In the genomic region with DNA sequence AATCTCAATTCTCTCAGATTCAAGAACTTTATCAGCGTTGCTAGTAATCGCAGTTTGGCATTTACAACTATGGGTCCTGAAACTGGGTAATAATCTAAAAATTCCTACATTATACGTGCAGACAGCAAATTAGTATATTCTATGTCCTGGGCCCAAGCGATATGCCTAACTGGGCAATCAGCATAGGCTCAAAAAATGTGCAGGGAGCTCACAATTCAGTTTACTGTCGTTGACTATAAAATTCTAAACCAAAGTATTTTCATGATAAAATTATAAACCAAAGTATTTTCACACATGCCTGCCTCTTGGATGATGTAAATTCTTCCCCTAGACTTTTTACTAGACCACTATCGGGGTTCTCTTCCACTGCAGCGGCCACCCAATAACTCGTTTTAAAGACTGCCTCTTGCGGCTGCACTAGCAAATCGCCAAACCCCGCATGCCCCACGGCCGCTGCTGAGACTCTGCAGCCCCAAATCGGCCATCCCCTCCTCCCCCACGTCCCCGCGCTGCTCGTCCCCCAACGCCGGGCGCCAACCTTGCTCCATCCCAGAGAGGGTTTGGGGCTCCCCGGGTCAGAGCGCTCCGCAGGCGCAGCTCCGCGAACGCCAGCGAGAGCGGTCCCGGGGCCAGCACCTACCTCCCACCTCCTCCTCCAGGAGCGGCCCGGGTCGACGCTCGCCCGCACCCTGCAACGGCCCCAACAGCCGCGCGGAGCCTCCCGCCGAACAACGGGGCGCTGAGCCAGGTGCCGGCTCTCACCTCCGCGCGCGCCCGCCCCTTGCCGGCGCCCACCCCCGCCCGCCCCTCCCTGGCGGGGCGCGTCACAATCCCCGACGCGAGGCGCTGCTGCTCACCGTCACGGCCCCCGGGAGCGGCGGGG, we compare ENCODE assay signal across 8 cellular contexts. TPM values are rescaled to one million over a fixed set of nuclear protein-coding genes. Genes with fewer than 3 reads are reported as not detected.
DNase-seq lines count a peak whose midpoint lies in the region; ATAC-seq, FAIRE-seq and TF ChIP-seq lines count a peak whose summit lies in the region.

No MANE protein-coding gene starts in this region.

- no TSS peak for BruUV-seq in endothelial cell of umbilical vein (replicated peaks; lab: Mats Ljungman, UMichigan)

- peak overlapping the region; percentile 99 for H3K27ac Mint-ChIP-seq in T-helper 17 cell

- no peaks in the 10 kb centered on the region for H3K36me3 ChIP-seq in DND-41 (ENCODE audit: insufficient read depth, low read length)
- 0 out of 2 replicates have a peak, but pooled peaks cover 2% of the 10 kb centered on the region for H3K36me3 ChIP-seq in Karpas-422 (ENCODE audit: insufficient read depth, low read length)
- H3K36me3 ChIP-seq in endothelial cell of umbilical vein (ENCODE audit: control insufficient read depth in 2 of 2, extremely low read depth in 1 of 2, insufficient read depth in 2 of 2, low read length in 2 of 2), result no peaks in the 10 kb centered on the region
- no peaks in the 10 kb centered on the region for H3K36me3 ChIP-seq in muscle layer of colon (ENCODE audit: insufficient read depth, low read length)
- no peaks in the 10 kb centered on the region for H3K36me3 ChIP-seq in tibial nerve

- no peak for DNase-seq in DND-41
- DNase-seq in Karpas-422, result peak; percentile 80
- no peak for DNase-seq in T-helper 17 cell
- DNase-seq in endothelial cell of umbilical vein (ENCODE audit: low read depth, low spot score), result peak; percentile 50
- peak; percentile 32 to 41 for DNase-seq in tibial nerve (ENCODE audit: low spot score in 2 of 2)
- DNase-seq in NCI-H774 (lab: John Stamatoyannopoulos, UW), result no peak

- peak; percentile 47 for TF ChIP-seq CTCF in DND-41 (IDR thresholded peaks at IDR 0.05; ENCODE audit: borderline replicate concordance, extremely low read depth, low read length, poor library complexity, severe bottlenecking)
- peak; percentile 14 to 50 for TF ChIP-seq CTCF in endothelial cell of umbilical vein (IDR thresholded peaks at IDR 0.05; ENCODE audit: extremely low read depth in 1 of 2, insufficient read depth in 1 of 2, low read depth in 1 of 2, low read length in 2 of 2)
- TF ChIP-seq CTCF in tibial nerve (IDR thresholded peaks at IDR 0.05), result peak in 2 of 5 experiments; percentile 10 to 47

- H4K20me1 ChIP-seq in DND-41 (ENCODE audit: insufficient read depth, low read length) (no peaks in the 10 kb centered on the region), Karpas-422 (ENCODE audit: insufficient read depth, low read depth, low read length) (peaks cover 10% of the 10 kb centered on the region; the same call in 1 of the 2 replicates), endothelial cell of umbilical vein (replicated peaks; ENCODE audit: control insufficient read depth, extremely low read depth, insufficient read depth, low read length) (no peaks in the 10 kb centered on the region)

- peak overlapping the region; percentile 95 for H3K4me3 Mint-ChIP-seq in T-helper 17 cell

- H3K9me3 ChIP-seq in DND-41 (ENCODE audit: insufficient read depth, low read length, severe bottlenecking) (no peaks in the 10 kb centered on the region), Karpas-422 (ENCODE audit: low read length) (no peaks in the 10 kb centered on the region), T-helper 17 cell (ENCODE audit: control insufficient read depth, low read length, poor library complexity, severe bottlenecking) (no peaks in the 10 kb centered on the region), endothelial cell of umbilical vein (replicated peaks; ENCODE audit: control insufficient read depth, insufficient read depth, low read length) (no peaks in the 10 kb centered on the region), muscle layer of colon (ENCODE audit: low read length) (no peaks in the 10 kb centered on the region), tibial nerve (no peaks in the 10 kb centered on the region)

- peaks cover 51% of the 10 kb centered on the region for H3K79me2 ChIP-seq in DND-41 (ENCODE audit: insufficient read depth, low read length)
- peaks cover 52% of the 10 kb centered on the region for H3K79me2 ChIP-seq in Karpas-422 (ENCODE audit: low read length)
- no peaks in the 10 kb centered on the region for H3K79me2 ChIP-seq in endothelial cell of umbilical vein (ENCODE audit: control insufficient read depth, insufficient read depth, low read length)

- H3K9me2 ChIP-seq in Karpas-422 (replicated peaks; ENCODE audit: insufficient read depth, low read length), result no peaks in the 10 kb centered on the region

- ATAC-seq in DND-41 (ENCODE audit: insufficient read depth, low read depth), result no peak; the same call in 2 of the 3 replicates
- peak; percentile 28 for ATAC-seq in GM19463 (IDR thresholded peaks at IDR 0.05; ENCODE audit: unreplicated experiment)
- ATAC-seq in T-helper 17 cell, result no peak

- CTCF ChIA-PET in endothelial cell of umbilical vein (lab: Charles Lee), result interaction anchor here (0.6 to 1.8 kb wide), 8 partner anchors 9 to 545 kb away, joined by 3 to 13 read pairs (median 4); a partner anchor contains a TSS

- H3K4me2 ChIP-seq in DND-41 (ENCODE audit: insufficient read depth, low read length) (peak overlapping the region; percentile 69), Karpas-422 (ENCODE audit: low read depth, low read length, poor library complexity, severe bottlenecking) (peak overlapping the region; percentile 91), endothelial cell of umbilical vein (ENCODE audit: insufficient read depth, low read length) (peak overlapping the region; percentile 72)

- TF ChIP-seq EP300 in tibial nerve (IDR thresholded peaks at IDR 0.05), result no peak

- POLR2A ChIA-PET in endothelial cell of umbilical vein (lab: Charles Lee), result no interaction called here

- peaks cover 52% of the 10 kb centered on the region for H3K4me1 Mint-ChIP-seq in T-helper 17 cell

- no peaks in the 10 kb centered on the region for H3K9me1 ChIP-seq in endothelial cell of umbilical vein (replicated peaks; ENCODE audit: control insufficient read depth, extremely low read depth, insufficient read depth, low read length)

- intact Hi-C loops in endothelial cell of umbilical vein (cut with micrococcal nuclease), result loop anchor here (1.0 to 2.0 kb wide), 2 partner anchors 68 to 389 kb away; a partner anchor contains a TSS

- H3K4me3 ChIP-seq in DND-41 (ENCODE audit: low read depth in 1 of 2, low read length in 2 of 2) (peak overlapping the region; percentile 70 to 73), Karpas-422 (ENCODE audit: low read length) (peak overlapping the region; percentile 90), endothelial cell of umbilical vein (replicated peaks in 1 of 3; ENCODE audit: insufficient read depth in 1 of 3, low read depth in 1 of 3, low read length in 3 of 3) (peak overlapping the region; percentile 45 to 68 (median 49)), muscle layer of colon (ENCODE audit: low read depth in 1 of 2, low read length in 2 of 2) (peak overlapping the region; percentile 63 to 64), tibial nerve (peak overlapping the region; percentile 66 to 87 (median 78))

- no peaks in the 10 kb centered on the region for H3K27me3 Mint-ChIP-seq in T-helper 17 cell

- H3K27ac ChIP-seq in DND-41 (ENCODE audit: low read length) (peak overlapping the region; percentile 82), Karpas-422 (ENCODE audit: low read length) (no peak overlapping the region), endothelial cell of umbilical vein (ENCODE audit: insufficient read depth, low read depth, low read length) (no peak overlapping the region), muscle layer of colon (ENCODE audit: low read depth, low read length) (peak overlapping the region; percentile 48), tibial nerve (peak overlapping the region; percentile 57 to 91 (median 86))

- no peak for TF ChIP-seq POLR2A in endothelial cell of umbilical vein (IDR thresholded peaks at IDR 0.05; ENCODE audit: low read depth, low read length)
- TF ChIP-seq POLR2A in tibial nerve (IDR thresholded peaks at IDR 0.05), result no peak

- dilution Hi-C loops in endothelial cell of umbilical vein (cut with MboI; ENCODE audit: extremely low pct_ligation_motif_present, low sequenced_read_pairs), result no loop called here

- WGBS in tibial nerve, 2 donors, result 4% methylated on average over 24 to 25 of the region's 67 CpGs

- peak overlapping the region; percentile 80 for H2AFZ ChIP-seq in DND-41 (ENCODE audit: low read depth, low read length)
- peak overlapping the region; percentile 75; the same call in 1 of the 2 replicates for H2AFZ ChIP-seq in Karpas-422 (ENCODE audit: low read length)
- peak overlapping the region; percentile 95 for H2AFZ ChIP-seq in endothelial cell of umbilical vein (ENCODE audit: low read depth, low read length)

- H3K36me3 Mint-ChIP-seq in T-helper 17 cell (ENCODE audit: low read depth), result peaks cover 5% of the 10 kb centered on the region

- FAIRE-seq in endothelial cell of umbilical vein (lab: Jason Lieb, UNC), result no peak

- H3K27me3 ChIP-seq in DND-41 (ENCODE audit: insufficient read depth, low read length, poor library complexity), result no peaks in the 10 kb centered on the region
- H3K27me3 ChIP-seq in Karpas-422 (ENCODE audit: low read length), result no peaks in the 10 kb centered on the region
- H3K27me3 ChIP-seq in endothelial cell of umbilical vein (ENCODE audit: control insufficient read depth in 2 of 2, insufficient read depth in 2 of 2, low read length in 2 of 2), result no peaks in the 10 kb centered on the region
- no peaks in the 10 kb centered on the region for H3K27me3 ChIP-seq in muscle layer of colon (ENCODE audit: control insufficient read depth in 1 of 2, insufficient read depth in 2 of 2, low read length in 2 of 2)
- H3K27me3 ChIP-seq in tibial nerve, result no peaks in the 10 kb centered on the region

- H3K4me1 ChIP-seq in DND-41 (ENCODE audit: insufficient read depth, low read length), result peaks cover 58% of the 10 kb centered on the region
- peaks cover 60% of the 10 kb centered on the region for H3K4me1 ChIP-seq in Karpas-422 (ENCODE audit: low read length)
- H3K4me1 ChIP-seq in endothelial cell of umbilical vein (ENCODE audit: control insufficient read depth, extremely low read depth, insufficient read depth, low read length), result peaks cover 9% of the 10 kb centered on the region
- H3K4me1 ChIP-seq in muscle layer of colon (ENCODE audit: insufficient read depth, low read length), result peaks cover 35% of the 10 kb centered on the region
- peaks cover 0 to 22% (median 7%) of the 10 kb centered on the region in 4 donors for H3K4me1 ChIP-seq in tibial nerve

- H3K9ac ChIP-seq in DND-41 (ENCODE audit: low read depth, low read length) (peak overlapping the region; percentile 67), Karpas-422 (ENCODE audit: low read length) (peak overlapping the region; percentile 87), endothelial cell of umbilical vein (replicated peaks; ENCODE audit: extremely low read depth, insufficient read depth, low read length) (peak overlapping the region; percentile 56), muscle layer of colon (ENCODE audit: low read length) (peak overlapping the region; percentile 58)

RNA-seq across cellular contexts. Expression of a gene that starts 0.5 kb away (rescaled TPM):
- 21.4 and 29.0 TPM in 2 replicates for total RNA-seq in Karpas-422 (2014; rRNA removed; shearing (Covaris generic); ENCODE audit: low replicate concordance)
- 10 to 100 TPM in 1 of 2 donors, 1 to 10 TPM in 1; 6.6 to 17.2 TPM for total RNA-seq in T-helper 17 cell
- 6.9 and 8.4 TPM in 2 replicates for total RNA-seq in endothelial cell of umbilical vein
- polyA plus RNA-seq in endothelial cell of umbilical vein, result 0.60 and 0.77 TPM in 2 replicates
- polyA plus RNA-seq in endothelial cell of umbilical vein (2011; cell fraction: cytosol; rRNA removed), result 1.2 and 1.3 TPM in 2 replicates
- polyA plus RNA-seq in endothelial cell of umbilical vein (2011; cell fraction: nucleus; rRNA removed), result 2.8 and 2.9 TPM in 2 replicates
- 2.3 and 4.6 TPM in 2 replicates for polyA plus RNA-seq in endothelial cell of umbilical vein (2012)
- polyA minus RNA-seq in endothelial cell of umbilical vein, result 1.5 TPM in 2 replicates
- 9.6 TPM for polyA minus RNA-seq in endothelial cell of umbilical vein (2011; cell fraction: cytosol; rRNA and poly(A)+ RNA removed)
- 2.7 and 3.4 TPM in 2 replicates for polyA minus RNA-seq in endothelial cell of umbilical vein (2011; cell fraction: nucleus; rRNA and poly(A)+ RNA removed)
- 1 to 10 TPM; 3.6 to 5.5 (median 4.8) TPM for total RNA-seq in tibial nerve

Comparison
In these comparisons a context has a peak if more than half of its experiments do, and no peak if none do; other contexts are left out.
1. DNase-seq: peak in Karpas-422 (single experiment), endothelial cell of umbilical vein (single experiment) and tibial nerve (2 of 2); none in DND-41 (single experiment), T-helper 17 cell (0 of 3) and NCI-H774 (single experiment).
2. H3K27ac ChIP-seq: peak in DND-41 (single experiment), muscle layer of colon (single experiment) and tibial nerve (4 of 4); none in Karpas-422 (single experiment) and endothelial cell of umbilical vein (single experiment).
3. Peak in every context shown above with its lines, with median percentiles within 50 percentile points of each other: H2AFZ ChIP-seq, H3K4me2 ChIP-seq, H3K4me3 ChIP-seq and H3K9ac ChIP-seq.